Comparison of ENCODE assay signal across 21 cellular contexts in genomic region chr9:85603920-85604319, GRCh38.
"Had no signal": no experiment of that assay in that cellular context is flagged by ENCODE, and none has a peak within 500 bp of the region (broad histone marks: within the 10 kb centered on the region; RNA-seq: fewer than 3 reads in every experiment).

No MANE protein-coding gene starts in this region.

- H2AFZ ChIP-seq: parathyroid adenoma had no signal

- H3K4me1 ChIP-seq: left lung, lower lobe of right lung, parathyroid adenoma, testis, tibial nerve had no signal

- H3K4me1 Mint-ChIP-seq: memory B cell had no signal

- ATAC-seq: esophagus mucosa; gastrocnemius medialis; left lung; psoas muscle; sciatic nerve; stimulated activated naive B cell treated with anti-CD40 and anti-IgM and Interleukin-4, amounts not matched to agents 10 μg/mL and 1 μg/mL and 100 μg/mL, for 72 hours; stimulated activated naive CD8-positive, alpha-beta T cell treated with anti-CD3 and anti-CD28 coated beads, Interleukin-15, amount 100 ng/mL, for 72 hours had no signal

- H3K27ac ChIP-seq: gastrocnemius medialis, left lung, lower lobe of right lung, parathyroid adenoma, psoas muscle, testis, tibial nerve had no signal

- H3K9me3 Mint-ChIP-seq: central memory CD8-positive, alpha-beta T cell; memory B cell; stimulated activated naive B cell treated with anti-CD40 and anti-IgM and Interleukin-4, amounts not matched to agents 10 μg/mL and 1 μg/mL and 100 μg/mL, for 72 hours; stimulated activated naive CD8-positive, alpha-beta T cell treated with anti-CD3 and anti-CD28 coated beads, Interleukin-15, amount 100 ng/mL, for 72 hours had no signal

- H3K27me3 ChIP-seq: dorsolateral prefrontal cortex, gastrocnemius medialis, left lung, testis, tibial nerve had no signal

- H3K36me3 ChIP-seq: gastrocnemius medialis had no signal

- DNase-seq: cortex of kidney; dorsolateral prefrontal cortex; effector CD8-positive, alpha-beta T cell; gastrocnemius medialis; kidney glomerular epithelial cell; left lung; lower lobe of right lung; midbrain; stimulated activated CD4-positive, alpha-beta T cell treated with anti-CD3 and anti-CD28 coated beads, Interleukin-2, amount 100 ng/mL, for 24 hours; stimulated activated CD4-positive, alpha-beta T cell treated with anti-CD3 and anti-CD28 coated beads, Interleukin-4, amount 100 ng/mL, for 4 hours; stimulated activated naive B cell treated with anti-CD40 and anti-IgM and Interleukin-4, amounts not matched to agents 10 μg/mL and 1 μg/mL and 100 μg/mL, for 72 hours; stimulated activated naive CD8-positive, alpha-beta T cell treated with anti-CD3 and anti-CD28 coated beads, Interleukin-15, amount 100 ng/mL, for 72 hours; testis had no signal

- H3K27me3 Mint-ChIP-seq: central memory CD8-positive, alpha-beta T cell; memory B cell; stimulated activated naive B cell treated with anti-CD40 and anti-IgM and Interleukin-4, amounts not matched to agents 10 μg/mL and 1 μg/mL and 100 μg/mL, for 72 hours; stimulated activated naive CD8-positive, alpha-beta T cell treated with anti-CD3 and anti-CD28 coated beads, Interleukin-15, amount 100 ng/mL, for 72 hours had no signal

- H3K4me3 ChIP-seq: dorsolateral prefrontal cortex, gastrocnemius medialis, left lung, lower lobe of right lung, psoas muscle, testis, tibial nerve had no signal

- H3K4me3 Mint-ChIP-seq: central memory CD8-positive, alpha-beta T cell; memory B cell; nephron; stimulated activated naive B cell treated with anti-CD40 and anti-IgM and Interleukin-4, amounts not matched to agents 10 μg/mL and 1 μg/mL and 100 μg/mL, for 72 hours; stimulated activated naive CD8-positive, alpha-beta T cell treated with anti-CD3 and anti-CD28 coated beads, Interleukin-15, amount 100 ng/mL, for 72 hours had no signal

- H3K79me2 ChIP-seq: parathyroid adenoma had no signal

- H3K27ac Mint-ChIP-seq: memory B cell; nephron; stimulated activated naive B cell treated with anti-CD40 and anti-IgM and Interleukin-4, amounts not matched to agents 10 μg/mL and 1 μg/mL and 100 μg/mL, for 72 hours; stimulated activated naive CD8-positive, alpha-beta T cell treated with anti-CD3 and anti-CD28 coated beads, Interleukin-15, amount 100 ng/mL, for 72 hours had no signal
